28 cellular contexts compared by ENCODE assay signal in the genomic region with DNA sequence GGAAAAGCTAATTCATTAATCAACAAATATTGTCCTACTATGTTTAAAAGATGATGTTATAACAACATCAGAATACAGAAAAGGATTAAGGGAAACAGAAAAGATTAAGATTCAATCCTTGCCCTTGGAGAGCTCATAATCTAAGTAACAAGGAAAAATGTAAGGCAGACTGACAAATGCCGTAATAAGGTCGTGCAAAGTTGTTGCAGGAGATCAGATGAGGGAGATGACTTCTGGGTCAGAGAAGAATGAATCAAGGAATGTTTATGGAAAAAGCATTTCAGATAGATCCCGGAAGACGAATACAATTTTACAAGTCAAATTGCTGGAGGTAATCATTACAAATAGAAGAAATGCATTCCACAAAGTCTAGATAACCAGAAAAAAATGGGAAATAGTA.
"Had no signal": no experiment of that assay in that cellular context is flagged by ENCODE, and none has a peak within 500 bp of the region (broad histone marks: within the 10 kb centered on the region; RNA-seq: fewer than 3 reads in every experiment).

No MANE protein-coding gene starts in this region.

- H3K4me1 ChIP-seq: testis had no signal

- H3K4me3 ChIP-seq: esophagus squamous epithelium, gastrocnemius medialis, right lobe of liver, skin epidermis, testis, transverse colon had no signal

- H3K36me3 ChIP-seq: esophagus squamous epithelium, gastrocnemius medialis, right lobe of liver, transverse colon had no signal

- DNase-seq: activated CD4-positive, alpha-beta memory T cell treated with anti-CD3 and anti-CD28 coated beads for 36 hours; activated CD4-positive, alpha-beta T cell treated with anti-CD3 and anti-CD28 coated beads, Interleukin-2, amount 10 ng/mL, durations not matched to agents 24 days and 14 days; activated CD4-positive, CD25-positive, alpha-beta regulatory T cell treated with anti-CD3 and anti-CD28 coated beads, Interleukin-2, amount 50 U/mL, for 72 hours; activated CD8-positive, alpha-beta memory T cell treated with anti-CD3 and anti-CD28 coated beads, Interleukin-2, amount 50 U/mL, for 4 hours; activated effector memory CD4-positive, alpha-beta T cell treated with anti-CD3 and anti-CD28 coated beads, Interleukin-2, amount 50 U/mL, for 16 hours; activated naive CD4-positive, alpha-beta T cell treated with anti-CD3 and anti-CD28 coated beads for 36 hours; activated naive CD8-positive, alpha-beta T cell treated with anti-CD3 and anti-CD28 coated beads for 36 hours; activated T-cell treated with anti-CD3 and anti-CD28 coated beads, Interleukin-2, amount 50 U/mL, for 1 hour; caudate nucleus; esophagus squamous epithelium; gastrocnemius medialis; glutamatergic neuron; islet precursor cell; left cardiac atrium; left ventricle myocardium superior; right lobe of liver; stimulated activated CD4-positive, alpha-beta T cell treated with anti-CD3 and anti-CD28 coated beads, Interleukin-1b, Interleukin-23, amount 100 ng/mL, for 48 hours; stimulated activated CD4-positive, alpha-beta T cell treated with anti-CD3 and anti-CD28 coated beads, Interleukin-4, amount 100 ng/mL, for 4 hours; stimulated activated CD8-positive, alpha-beta memory T cell treated with anti-CD3 and anti-CD28 coated beads, Interleukin-4, amount 100 ng/mL, for 48 hours; stimulated activated naive B cell treated with anti-CD40 and anti-IgM and Interleukin-4, amounts not matched to agents 10 μg/mL and 1 μg/mL and 100 μg/mL, for 72 hours; T-helper 17 cell; T1000; testis; transverse colon had no signal

- H3K27me3 Mint-ChIP-seq: activated naive CD8-positive, alpha-beta T cell treated with anti-CD3 and anti-CD28 coated beads for 36 hours; stimulated activated naive B cell treated with anti-CD40 and anti-IgM and Interleukin-4, amounts not matched to agents 10 μg/mL and 1 μg/mL and 100 μg/mL, for 72 hours; T-helper 17 cell had no signal

- H3K27ac Mint-ChIP-seq: activated CD4-positive, alpha-beta memory T cell treated with anti-CD3 and anti-CD28 coated beads for 36 hours; activated CD4-positive, alpha-beta T cell treated with anti-CD3 and anti-CD28 coated beads, Interleukin-2, amount 10 ng/mL, durations not matched to agents 24 days and 14 days; activated naive CD4-positive, alpha-beta T cell treated with anti-CD3 and anti-CD28 coated beads for 36 hours; activated naive CD8-positive, alpha-beta T cell treated with anti-CD3 and anti-CD28 coated beads for 36 hours; activated T-helper 1 cell treated with anti-CD3 and anti-CD28 coated beads, Interleukin-12 subunit alpha, Interleukin-12 subunit beta, Interleukin-2, Interleukin-4 antibody, amounts not matched to agents 30 ng/mL and 10 ng/mL and 1 ng/mL, durations not matched to agents 14 hours and 24 hours and 36 hours; stimulated activated naive B cell treated with anti-CD40 and anti-IgM and Interleukin-4, amounts not matched to agents 10 μg/mL and 1 μg/mL and 100 μg/mL, for 72 hours; T-helper 17 cell had no signal

- H3K9me3 ChIP-seq: esophagus squamous epithelium, gastrocnemius medialis, right lobe of liver, testis, transverse colon had no signal

- H3K4me3 Mint-ChIP-seq: activated CD4-positive, alpha-beta memory T cell treated with anti-CD3 and anti-CD28 coated beads for 36 hours; activated CD4-positive, alpha-beta T cell treated with anti-CD3 and anti-CD28 coated beads, Interleukin-2, amount 10 ng/mL, durations not matched to agents 24 days and 14 days; activated naive CD4-positive, alpha-beta T cell treated with anti-CD3 and anti-CD28 coated beads for 36 hours; activated naive CD8-positive, alpha-beta T cell treated with anti-CD3 and anti-CD28 coated beads for 36 hours; activated T-helper 1 cell treated with anti-CD3 and anti-CD28 coated beads, Interleukin-12 subunit alpha, Interleukin-12 subunit beta, Interleukin-2, Interleukin-4 antibody, amounts not matched to agents 30 ng/mL and 10 ng/mL and 1 ng/mL, durations not matched to agents 14 hours and 24 hours and 36 hours; nephron; stimulated activated naive B cell treated with anti-CD40 and anti-IgM and Interleukin-4, amounts not matched to agents 10 μg/mL and 1 μg/mL and 100 μg/mL, for 72 hours; T-helper 17 cell had no signal

- H3K9me3 Mint-ChIP-seq: activated CD4-positive, alpha-beta memory T cell treated with anti-CD3 and anti-CD28 coated beads for 36 hours; activated CD4-positive, alpha-beta T cell treated with anti-CD3 and anti-CD28 coated beads, Interleukin-2, amount 10 ng/mL, durations not matched to agents 24 days and 14 days; activated naive CD4-positive, alpha-beta T cell treated with anti-CD3 and anti-CD28 coated beads for 36 hours; activated naive CD8-positive, alpha-beta T cell treated with anti-CD3 and anti-CD28 coated beads for 36 hours; activated T-helper 1 cell treated with anti-CD3 and anti-CD28 coated beads, Interleukin-12 subunit alpha, Interleukin-12 subunit beta, Interleukin-2, Interleukin-4 antibody, amounts not matched to agents 30 ng/mL and 10 ng/mL and 1 ng/mL, durations not matched to agents 14 hours and 24 hours and 36 hours; nephron; stimulated activated naive B cell treated with anti-CD40 and anti-IgM and Interleukin-4, amounts not matched to agents 10 μg/mL and 1 μg/mL and 100 μg/mL, for 72 hours had no signal

- H3K27me3 ChIP-seq: esophagus squamous epithelium, gastrocnemius medialis, right lobe of liver, testis, transverse colon had no signal

- H3K36me3 Mint-ChIP-seq: activated CD4-positive, alpha-beta memory T cell treated with anti-CD3 and anti-CD28 coated beads for 36 hours; activated naive CD8-positive, alpha-beta T cell treated with anti-CD3 and anti-CD28 coated beads for 36 hours; stimulated activated naive B cell treated with anti-CD40 and anti-IgM and Interleukin-4, amounts not matched to agents 10 μg/mL and 1 μg/mL and 100 μg/mL, for 72 hours had no signal

- H3K27ac ChIP-seq: epithelial cell of prostate, esophagus squamous epithelium, gastrocnemius medialis, right lobe of liver, skin epidermis, testis, transverse colon had no signal

- ATAC-seq: gastrocnemius medialis, left cardiac atrium, left ventricle myocardium superior, right lobe of liver, T-helper 17 cell had no signal

- H3K4me1 Mint-ChIP-seq: activated CD4-positive, alpha-beta T cell treated with anti-CD3 and anti-CD28 coated beads, Interleukin-2, amount 10 ng/mL, durations not matched to agents 24 days and 14 days; stimulated activated naive B cell treated with anti-CD40 and anti-IgM and Interleukin-4, amounts not matched to agents 10 μg/mL and 1 μg/mL and 100 μg/mL, for 72 hours had no signal
